In genomic region chr4:86927843-86928395, GRCh38 we compare ENCODE assay signal across 1 cellular context.
TF ChIP-seq lines count a peak whose summit lies in the region.

No MANE protein-coding gene starts in this region.

TF ChIP-seq in GM23338, 12 proteins besides CTCF, POLR2A, EP300 and RAD21:
- TF ChIP-seq EZH2 (IDR thresholded peaks at IDR 0.05; ENCODE audit: low read depth, unreplicated experiment): no peak
- TF ChIP-seq ZNF462 (CRISPR knock-in tag; IDR thresholded peaks at IDR 0.05): no peak
- no peak for TF ChIP-seq STAT1 (IDR thresholded peaks at IDR 0.05; ENCODE audit: unreplicated experiment)
- no peak for TF ChIP-seq CREB1 (CRISPR knock-in tag; IDR thresholded peaks at IDR 0.05; ENCODE audit: low read depth)
- TF ChIP-seq ETS1 (IDR thresholded peaks at IDR 0.05): no peak
- TF ChIP-seq JUNB (IDR thresholded peaks at IDR 0.05; ENCODE audit: unreplicated experiment): no peak
- no peak for TF ChIP-seq POLR2AphosphoS5 (IDR thresholded peaks at IDR 0.05; ENCODE audit: low read depth)
- TF ChIP-seq NANOG (IDR thresholded peaks at IDR 0.05; ENCODE audit: borderline replicate concordance): no peak
- no peak for TF ChIP-seq EZH2phosphoT487 (IDR thresholded peaks at IDR 0.05; ENCODE audit: unreplicated experiment)
- no peak for TF ChIP-seq ZNF114 (CRISPR knock-in tag; IDR thresholded peaks at IDR 0.05)
- no peak for TF ChIP-seq ZNF331 (CRISPR knock-in tag; IDR thresholded peaks at IDR 0.05; ENCODE audit: low read depth)
- TF ChIP-seq REST (IDR thresholded peaks at IDR 0.05; ENCODE audit: unreplicated experiment): no peak
